In the genomic region with DNA sequence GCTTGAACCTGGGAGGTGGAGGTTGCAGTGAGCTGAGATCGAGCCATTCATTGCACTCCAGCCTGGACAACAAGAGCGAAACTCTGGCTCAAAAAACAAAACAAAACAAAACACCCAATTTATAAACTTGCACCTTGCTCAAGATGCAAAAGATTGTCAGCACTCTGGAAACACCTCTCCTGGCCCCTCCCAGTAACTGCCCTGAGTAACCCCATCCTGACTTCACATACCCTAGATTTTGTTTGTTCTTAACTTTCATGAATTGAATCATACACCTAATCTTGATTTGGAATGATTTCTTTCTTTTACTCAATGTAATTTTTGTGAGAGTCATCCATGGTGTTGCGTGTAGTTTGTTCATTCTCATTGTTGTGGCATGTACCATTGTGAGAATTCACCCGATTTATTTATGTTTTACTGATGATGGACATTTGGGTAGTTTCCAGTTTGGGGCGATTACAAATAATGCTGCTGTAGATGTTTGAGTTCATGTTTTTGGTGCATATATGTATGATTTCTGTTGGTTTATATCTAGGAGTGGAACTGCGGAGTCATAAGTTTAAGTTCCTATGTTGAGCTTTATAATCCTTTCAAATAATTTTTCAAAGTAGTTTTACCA, we compare ENCODE assay signal across 30 cellular contexts. TPM values are rescaled to one million over a fixed set of nuclear protein-coding genes. Genes with fewer than 3 reads are reported as not detected.
DNase-seq lines count a peak whose midpoint lies in the region; ATAC-seq and TF ChIP-seq lines count a peak whose summit lies in the region.
"Had no signal": no experiment of that assay in that cellular context is flagged by ENCODE, and none has a peak within 500 bp of the region (broad histone marks: within the 10 kb centered on the region; RNA-seq: fewer than 3 reads in every experiment).

No MANE protein-coding gene starts in this region.

- H3K9me3 Mint-ChIP-seq in CD4-positive, alpha-beta T cell: no peaks in the 10 kb centered on the region
- no peaks in the 10 kb centered on the region for H3K9me3 Mint-ChIP-seq in activated T-helper 17 cell treated with anti-CD3 and anti-CD28 coated beads, Interleukin-2, amount 50 U/mL, for 72 hours
- H3K9me3 Mint-ChIP-seq in immature natural killer cell: no peaks in the 10 kb centered on the region
- H3K9me3 Mint-ChIP-seq in mesothelial cell of epicardium: no peaks in the 10 kb centered on the region
- H3K9me3 Mint-ChIP-seq: nephron, type B pancreatic cell had no signal

- intact Hi-C loops in CD4-positive, alpha-beta T cell (cut with DNase I, micrococcal nuclease): no loop called here

- DNase-seq in CD4-positive, alpha-beta T cell: no peak
- DNase-seq in GM06990 (ENCODE audit: extremely low read depth, insufficient read length) (no peak), immature natural killer cell (no peak), substantia nigra (lab: John Stamatoyannopoulos, UW) (no peak), mesothelial cell of epicardium (ENCODE audit: low spot score in 2 of 2, unreplicated experiment in 2 of 2) (no peak)
- DNase-seq: activated CD4-positive, alpha-beta T cell treated with anti-CD3 and anti-CD28 coated beads for 4 hours; activated CD8-positive, alpha-beta memory T cell treated with anti-CD3 and anti-CD28 coated beads, Interleukin-2, amount 10 ng/mL, durations not matched to agents 7 days and 5 days; C1 segment of cervical spinal cord; effector memory CD4-positive, alpha-beta T cell; EL; erythroblast; head of caudate nucleus; IMR-90; kidney; NCI-H1048; NCI-H1694 treated with DMSO at 0.1 percent for 48 hours; NCI-H510A; PC-3; retina; stimulated activated CD8-positive, alpha-beta memory T cell treated with anti-CD3 and anti-CD28 coated beads, Interleukin-4, amount 100 ng/mL, for 48 hours; T-helper 2 cell had no signal

- H3K4me3 Mint-ChIP-seq in CD4-positive, alpha-beta T cell: no peak overlapping the region
- no peak overlapping the region for H3K4me3 Mint-ChIP-seq in activated T-helper 17 cell treated with anti-CD3 and anti-CD28 coated beads, Interleukin-2, amount 50 U/mL, for 72 hours
- no peak overlapping the region for H3K4me3 Mint-ChIP-seq in immature natural killer cell
- H3K4me3 Mint-ChIP-seq in mesothelial cell of epicardium: no peak overlapping the region
- H3K4me3 Mint-ChIP-seq: activated CD8-positive, alpha-beta memory T cell treated with anti-CD3 and anti-CD28 coated beads, Interleukin-2, amount 10 ng/mL, durations not matched to agents 7 days and 5 days; nephron; type B pancreatic cell had no signal

- H3K9me3 ChIP-seq in CD4-positive, alpha-beta T cell (ENCODE audit: control insufficient read depth, low read length): no peaks in the 10 kb centered on the region
- H3K9me3 ChIP-seq: breast epithelium, HAP-1 had no signal

- peak overlapping the region; percentile 3 for H3K27ac Mint-ChIP-seq in CD4-positive, alpha-beta T cell
- H3K27ac Mint-ChIP-seq in activated T-helper 17 cell treated with anti-CD3 and anti-CD28 coated beads, Interleukin-2, amount 50 U/mL, for 72 hours: peak overlapping the region; percentile 37
- H3K27ac Mint-ChIP-seq in immature natural killer cell (peak overlapping the region in 4 of 6 donors; percentile 1 to 68 (median 10)), mesothelial cell of epicardium (no peak overlapping the region)
- H3K27ac Mint-ChIP-seq: activated CD8-positive, alpha-beta memory T cell treated with anti-CD3 and anti-CD28 coated beads, Interleukin-2, amount 10 ng/mL, durations not matched to agents 7 days and 5 days; nephron; type B pancreatic cell had no signal

- H3K4me1 Mint-ChIP-seq in CD4-positive, alpha-beta T cell (ENCODE audit: low read depth): peaks cover 40% of the 10 kb centered on the region
- H3K4me1 Mint-ChIP-seq in activated T-helper 17 cell treated with anti-CD3 and anti-CD28 coated beads, Interleukin-2, amount 50 U/mL, for 72 hours: peaks cover 21% of the 10 kb centered on the region
- peaks cover 10 to 29% of the 10 kb centered on the region in 2 donors for H3K4me1 Mint-ChIP-seq in immature natural killer cell
- no peaks in the 10 kb centered on the region for H3K4me1 Mint-ChIP-seq in mesothelial cell of epicardium
- H3K4me1 Mint-ChIP-seq: nephron had no signal

- H3K36me3 Mint-ChIP-seq in CD4-positive, alpha-beta T cell (ENCODE audit: low read depth): peaks cover 89% of the 10 kb centered on the region
- peaks cover 98% of the 10 kb centered on the region for H3K36me3 Mint-ChIP-seq in activated T-helper 17 cell treated with anti-CD3 and anti-CD28 coated beads, Interleukin-2, amount 50 U/mL, for 72 hours (ENCODE audit: low read depth)
- peaks cover 25 to 43% (median 26%) of the 10 kb centered on the region in 3 donors for H3K36me3 Mint-ChIP-seq in immature natural killer cell
- peaks cover 33% of the 10 kb centered on the region for H3K36me3 Mint-ChIP-seq in mesothelial cell of epicardium

- no peak for TF ChIP-seq CTCF in CD4-positive, alpha-beta T cell (IDR thresholded peaks at IDR 0.05)
- TF ChIP-seq CTCF in GM06990 (IDR thresholded peaks at IDR 0.05; ENCODE audit: insufficient read depth, low read length, poor library complexity, severe bottlenecking): no peak
- TF ChIP-seq CTCF in mesothelial cell of epicardium (IDR thresholded peaks at IDR 0.05; ENCODE audit: unreplicated experiment): no peak

- no peak overlapping the region for H3K27ac ChIP-seq in CD4-positive, alpha-beta T cell (ENCODE audit: low read depth, low read length)
- H3K27ac ChIP-seq in substantia nigra (ENCODE audit: low read depth, low read length, poor library complexity, severe bottlenecking): no peak overlapping the region
- H3K27ac ChIP-seq: breast epithelium, skin epidermis had no signal

- CTCF ChIA-PET in CD4-positive, alpha-beta T cell (lab: Charles Lee): interaction anchor here (1.6 kb wide), 1 partner anchor 11 kb away, joined by 6 read pairs; a partner anchor contains a TSS

- H3K36me3 ChIP-seq in GM06990 (ENCODE audit: control insufficient read depth, insufficient read depth, low read length): peaks cover 42% of the 10 kb centered on the region

- no peaks in the 10 kb centered on the region for H3K27me3 ChIP-seq in CD4-positive, alpha-beta T cell (ENCODE audit: control insufficient read depth, insufficient read depth, low read length)
- no peaks in the 10 kb centered on the region for H3K27me3 ChIP-seq in GM06990 (replicated peaks; ENCODE audit: control insufficient read depth, insufficient read depth, low read length)
- H3K27me3 ChIP-seq: breast epithelium had no signal

- no peaks in the 10 kb centered on the region for H3K27me3 Mint-ChIP-seq in CD4-positive, alpha-beta T cell
- no peaks in the 10 kb centered on the region for H3K27me3 Mint-ChIP-seq in activated T-helper 17 cell treated with anti-CD3 and anti-CD28 coated beads, Interleukin-2, amount 50 U/mL, for 72 hours
- H3K27me3 Mint-ChIP-seq in immature natural killer cell (ENCODE audit: low read depth in 3 of 3) (peaks cover 0 to 1% (median 0%) of the 10 kb centered on the region in 3 donors), mesothelial cell of epicardium (ENCODE audit: low read depth) (no peaks in the 10 kb centered on the region)
- H3K27me3 Mint-ChIP-seq: activated CD8-positive, alpha-beta memory T cell treated with anti-CD3 and anti-CD28 coated beads, Interleukin-2, amount 10 ng/mL, durations not matched to agents 7 days and 5 days; type B pancreatic cell had no signal

- H3K4me3 ChIP-seq in GM06990 (replicated peaks; ENCODE audit: low read depth, low read length): peak overlapping the region; percentile 19
- H3K4me3 ChIP-seq: breast epithelium, HAP-1, skin epidermis had no signal

- POLR2A ChIA-PET in CD4-positive, alpha-beta T cell (lab: Charles Lee): interaction anchor here (1.1 kb wide), 1 partner anchor 14 kb away, joined by 3 read pairs; no protein-coding TSS in a partner anchor

- no peak for ATAC-seq in CD4-positive, alpha-beta T cell (ENCODE audit: poor library complexity)
- peak; percentile 71 for ATAC-seq in activated T-helper 17 cell treated with anti-CD3 and anti-CD28 coated beads, Interleukin-2, amount 50 U/mL, for 72 hours (replicated peaks)
- ATAC-seq in GM18873 (IDR thresholded peaks at IDR 0.05; ENCODE audit: low FRiP score, unreplicated experiment): no peak
- ATAC-seq: activated CD8-positive, alpha-beta memory T cell treated with anti-CD3 and anti-CD28 coated beads, Interleukin-2, amount 10 ng/mL, durations not matched to agents 7 days and 5 days; PC-3; SK-N-SH treated with all-trans-retinoic acid at 6 μM for 48 hours had no signal

RNA-seq across cellular contexts. Expression of a gene that starts 10.4 kb away (rescaled TPM):
- 10 to 100 TPM; 65.8 to 66.0 TPM for total RNA-seq in CD4-positive, alpha-beta T cell
- total RNA-seq in activated T-helper 17 cell treated with anti-CD3 and anti-CD28 coated beads, Interleukin-2, amount 50 U/mL, for 72 hours: 10 to 100 TPM; 68.0 to 83.7 TPM
- polyA plus RNA-seq in immature natural killer cell: 100 to 1,000 TPM; 108 to 141 (median 124) TPM
- total RNA-seq in mesothelial cell of epicardium: 43.7 to 46.7 TPM (median 44.1 TPM) in 3 replicates

RNA-seq across cellular contexts. Expression of a gene that starts 13.7 kb away (rescaled TPM):
- total RNA-seq in CD4-positive, alpha-beta T cell: not detected
- total RNA-seq in activated T-helper 17 cell treated with anti-CD3 and anti-CD28 coated beads, Interleukin-2, amount 50 U/mL, for 72 hours: under 1 TPM in 1 of 2 donors, not detected in 1; 0.08 TPM
- not detected for polyA plus RNA-seq in immature natural killer cell
- total RNA-seq in mesothelial cell of epicardium: 0.16 to 0.20 TPM in 2 of 3 replicates, not detected in the other
- total RNA-seq: activated CD8-positive, alpha-beta memory T cell treated with anti-CD3 and anti-CD28 coated beads, Interleukin-2, amount 10 ng/mL, durations not matched to agents 7 days and 5 days; breast epithelium; IMR-90; kidney; osteocyte; PC-3 had no signal
- polyA plus RNA-seq: IMR-90 had no signal
